Comparison of ENCODE assay signal across 29 cellular contexts in genomic region chr5:106488407-106488806, GRCh38.
"Had no signal": no experiment of that assay in that cellular context is flagged by ENCODE, and none has a peak within 500 bp of the region (broad histone marks: within the 10 kb centered on the region; RNA-seq: fewer than 3 reads in every experiment).

No MANE protein-coding gene starts in this region.

- H2AFZ ChIP-seq: parathyroid adenoma had no signal

- H3K27ac Mint-ChIP-seq: natural killer cell; progenitor cell of endocrine pancreas; stimulated activated effector memory CD8-positive, alpha-beta T cell treated with anti-CD3 and anti-CD28 coated beads, Interleukin-12 subunit alpha, Interleukin-12 subunit beta, amount 100 ng/mL, for 72 hours; stimulated activated naive B cell treated with anti-CD40 and anti-IgM and Interleukin-4, amounts not matched to agents 10 μg/mL and 1 μg/mL and 100 μg/mL, for 72 hours; stimulated activated naive CD8-positive, alpha-beta T cell treated with anti-CD3 and anti-CD28 coated beads, Interleukin-15, Interleukin-2, amounts not matched to agents 100 ng/mL and 50 ng/mL, for 24 hours had no signal

- H3K4me1 ChIP-seq: parathyroid adenoma, psoas muscle, right lobe of liver, sigmoid colon, stomach, thyroid gland, tibial nerve, upper lobe of left lung, vagina had no signal

- H3K79me2 ChIP-seq: parathyroid adenoma had no signal

- H3K27me3 Mint-ChIP-seq: progenitor cell of endocrine pancreas; stimulated activated naive B cell treated with anti-CD40 and anti-IgM and Interleukin-4, amounts not matched to agents 10 μg/mL and 1 μg/mL and 100 μg/mL, for 72 hours; stimulated activated naive CD8-positive, alpha-beta T cell treated with anti-CD3 and anti-CD28 coated beads, Interleukin-15, Interleukin-2, amounts not matched to agents 100 ng/mL and 50 ng/mL, for 24 hours had no signal

- H3K36me3 ChIP-seq: neutrophil, ovary, right lobe of liver, sigmoid colon, stomach, thoracic aorta, thyroid gland, tibial nerve, upper lobe of left lung, vagina had no signal

- H3K27me3 ChIP-seq: neutrophil, ovary, right lobe of liver, sigmoid colon, stomach, thyroid gland, tibial nerve, upper lobe of left lung, vagina had no signal

- ATAC-seq: natural killer cell; psoas muscle; right cardiac atrium; right lobe of liver; stimulated activated effector memory CD8-positive, alpha-beta T cell treated with anti-CD3 and anti-CD28 coated beads, Interleukin-12 subunit alpha, Interleukin-12 subunit beta, amount 100 ng/mL, for 72 hours; stimulated activated naive B cell treated with anti-CD40 and anti-IgM and Interleukin-4, amounts not matched to agents 10 μg/mL and 1 μg/mL and 100 μg/mL, for 72 hours had no signal

- DNase-seq: natural killer cell; nucleus accumbens; ovary; posterior cingulate gyrus; psoas muscle; right cardiac atrium; right lobe of liver; sigmoid colon; small intestine; stimulated activated CD4-positive, alpha-beta T cell treated with anti-CD3 and anti-CD28 coated beads, Interleukin-15, amount 100 ng/mL, for 24 hours; stimulated activated CD4-positive, alpha-beta T cell treated with anti-CD3 and anti-CD28 coated beads, Interleukin-2, amount 100 ng/mL, for 24 hours; stimulated activated CD4-positive, alpha-beta T cell treated with anti-CD3 and anti-CD28 coated beads, Interleukin-2, amount 100 ng/mL, for 48 hours; stimulated activated CD4-positive, alpha-beta T cell treated with anti-CD3 and anti-CD28 coated beads, Interleukin-4, amount 100 ng/mL, for 24 hours; stimulated activated naive B cell treated with anti-CD40 and anti-IgM and Interleukin-4, amounts not matched to agents 10 μg/mL and 1 μg/mL and 100 μg/mL, for 72 hours; stimulated activated naive CD4-positive, alpha-beta T cell treated with Interleukin-2 at 50 U/mL for 16 hours; stomach; thyroid gland; trophoblast cell; upper lobe of left lung had no signal

- H3K9me3 ChIP-seq: neutrophil, ovary, psoas muscle, right lobe of liver, sigmoid colon, stomach, thoracic aorta, thyroid gland, tibial nerve, upper lobe of left lung, vagina had no signal

- H3K4me1 Mint-ChIP-seq: natural killer cell; neural crest cell; stimulated activated effector memory CD8-positive, alpha-beta T cell treated with anti-CD3 and anti-CD28 coated beads, Interleukin-12 subunit alpha, Interleukin-12 subunit beta, amount 100 ng/mL, for 72 hours; stimulated activated naive B cell treated with anti-CD40 and anti-IgM and Interleukin-4, amounts not matched to agents 10 μg/mL and 1 μg/mL and 100 μg/mL, for 72 hours had no signal

- H3K36me3 Mint-ChIP-seq: natural killer cell; stimulated activated effector memory CD8-positive, alpha-beta T cell treated with anti-CD3 and anti-CD28 coated beads, Interleukin-12 subunit alpha, Interleukin-12 subunit beta, amount 100 ng/mL, for 72 hours; stimulated activated naive B cell treated with anti-CD40 and anti-IgM and Interleukin-4, amounts not matched to agents 10 μg/mL and 1 μg/mL and 100 μg/mL, for 72 hours had no signal

- H3K9me3 Mint-ChIP-seq: neural crest cell had no signal

- H3K27ac ChIP-seq: neutrophil, ovary, parathyroid adenoma, psoas muscle, right lobe of liver, sigmoid colon, stomach, thoracic aorta, thyroid gland, tibial nerve, upper lobe of left lung, vagina had no signal

- H3K4me3 Mint-ChIP-seq: natural killer cell; nephron; neural crest cell; stimulated activated effector memory CD8-positive, alpha-beta T cell treated with anti-CD3 and anti-CD28 coated beads, Interleukin-12 subunit alpha, Interleukin-12 subunit beta, amount 100 ng/mL, for 72 hours; stimulated activated naive B cell treated with anti-CD40 and anti-IgM and Interleukin-4, amounts not matched to agents 10 μg/mL and 1 μg/mL and 100 μg/mL, for 72 hours; stimulated activated naive CD8-positive, alpha-beta T cell treated with anti-CD3 and anti-CD28 coated beads, Interleukin-15, Interleukin-2, amounts not matched to agents 100 ng/mL and 50 ng/mL, for 24 hours had no signal

- H3K4me3 ChIP-seq: ovary, psoas muscle, right lobe of liver, sigmoid colon, stomach, thoracic aorta, thyroid gland, tibial nerve, upper lobe of left lung, vagina had no signal
